Comparison of ENCODE assay signal across 16 cellular contexts in the genomic region with DNA sequence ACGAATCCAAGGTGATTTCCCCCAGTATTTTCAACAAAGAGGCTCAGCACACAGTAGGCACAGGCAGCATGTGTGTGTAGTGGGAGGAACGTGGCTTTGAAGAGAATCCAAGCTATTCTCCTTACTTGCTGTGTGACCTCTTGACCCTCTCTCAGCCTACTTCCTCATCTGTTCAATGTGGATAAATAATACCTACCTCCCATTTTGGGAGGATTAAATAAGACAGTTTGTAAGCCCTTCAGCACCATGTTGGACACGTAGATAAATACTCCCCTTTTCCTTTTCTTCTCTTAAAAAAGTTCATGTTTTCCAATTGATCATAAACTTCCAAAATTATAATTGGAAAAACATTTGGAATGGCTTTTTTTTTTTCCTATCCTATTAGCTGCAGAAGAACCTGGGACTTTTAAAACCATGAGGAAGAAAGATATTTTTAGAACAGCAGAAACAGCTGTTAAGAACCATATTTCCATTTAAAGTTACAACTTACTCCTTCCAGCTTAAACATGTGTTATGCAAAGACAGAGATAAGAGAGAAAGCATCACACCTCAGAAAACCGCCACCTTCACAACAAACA. TPM values are rescaled to one million over a fixed set of nuclear protein-coding genes. Genes with fewer than 3 reads are reported as not detected.
A peak's percentile ranks its signal among the peaks of the same experiment; 100 is the strongest.
DNase-seq lines count a peak whose midpoint lies in the region; ATAC-seq and TF ChIP-seq lines count a peak whose summit lies in the region.
"Had no signal": no experiment of that assay in that cellular context is flagged by ENCODE, and none has a peak within 500 bp of the region (broad histone marks: within the 10 kb centered on the region; RNA-seq: fewer than 3 reads in every experiment).

No MANE protein-coding gene starts in this region.

- H3K27me3 Mint-ChIP-seq in activated naive CD4-positive, alpha-beta T cell treated with anti-CD3 and anti-CD28 coated beads, Interleukin-2, amount 10 ng/mL, durations not matched to agents 7 days and 5 days, result no peaks in the 10 kb centered on the region
- H3K27me3 Mint-ChIP-seq in natural killer cell treated with Interleukin-12 subunit alpha and Interleukin-12 subunit beta and Interleukin-15 and Interleukin-18, amount 100 ng/mL, for 72 hours, result no peaks in the 10 kb centered on the region
- H3K27me3 Mint-ChIP-seq: activated naive CD8-positive, alpha-beta T cell treated with anti-CD3 and anti-CD28 coated beads, Interleukin-2, amount 10 ng/mL, durations not matched to agents 7 days and 5 days; IgD-negative memory B cell; type B pancreatic cell had no signal

- no peaks in the 10 kb centered on the region for H3K27me3 ChIP-seq in upper lobe of right lung

- H3K4me3 Mint-ChIP-seq in activated naive CD4-positive, alpha-beta T cell treated with anti-CD3 and anti-CD28 coated beads, Interleukin-2, amount 10 ng/mL, durations not matched to agents 7 days and 5 days, result no peak overlapping the region
- no peak overlapping the region for H3K4me3 Mint-ChIP-seq in natural killer cell treated with Interleukin-12 subunit alpha and Interleukin-12 subunit beta and Interleukin-15 and Interleukin-18, amount 100 ng/mL, for 72 hours
- H3K4me3 Mint-ChIP-seq: activated naive CD8-positive, alpha-beta T cell treated with anti-CD3 and anti-CD28 coated beads, Interleukin-2, amount 10 ng/mL, durations not matched to agents 7 days and 5 days; IgD-negative memory B cell; type B pancreatic cell; WTC11 had no signal

- no peaks in the 10 kb centered on the region for H3K4me1 ChIP-seq in upper lobe of right lung

- H3K27ac ChIP-seq in upper lobe of right lung, result no peak overlapping the region

- no peak for ATAC-seq in activated naive CD4-positive, alpha-beta T cell treated with anti-CD3 and anti-CD28 coated beads, Interleukin-2, amount 50 U/mL, for 72 hours
- peak; percentile 22; the same call in 1 of the 3 replicates for ATAC-seq in SK-N-SH treated with all-trans-retinoic acid at 6 μM for 48 hours
- peak; percentile 51 for ATAC-seq in upper lobe of right lung
- no peak for ATAC-seq in natural killer cell treated with Interleukin-12 subunit alpha and Interleukin-12 subunit beta and Interleukin-15 and Interleukin-18, amount 100 ng/mL, for 72 hours
- no peak for ATAC-seq in GM21515 (IDR thresholded peaks at IDR 0.05; ENCODE audit: unreplicated experiment)
- ATAC-seq: Right ventricle myocardium inferior, WTC11 had no signal

- no peak for TF ChIP-seq CTCF in upper lobe of right lung (IDR thresholded peaks at IDR 0.05)

- no peaks in the 10 kb centered on the region for H3K9me3 Mint-ChIP-seq in activated naive CD4-positive, alpha-beta T cell treated with anti-CD3 and anti-CD28 coated beads, Interleukin-2, amount 10 ng/mL, durations not matched to agents 7 days and 5 days
- H3K9me3 Mint-ChIP-seq in activated naive CD4-positive, alpha-beta T cell treated with anti-CD3 and anti-CD28 coated beads, Interleukin-2, amount 50 U/mL, for 72 hours, result peaks cover 0 to 4% of the 10 kb centered on the region in 2 donors
- H3K9me3 Mint-ChIP-seq in natural killer cell treated with Interleukin-12 subunit alpha and Interleukin-12 subunit beta and Interleukin-15 and Interleukin-18, amount 100 ng/mL, for 72 hours, result no peaks in the 10 kb centered on the region
- H3K9me3 Mint-ChIP-seq: IgD-negative memory B cell had no signal

- H3K36me3 Mint-ChIP-seq in activated naive CD4-positive, alpha-beta T cell treated with anti-CD3 and anti-CD28 coated beads, Interleukin-2, amount 10 ng/mL, durations not matched to agents 7 days and 5 days, result peaks cover 29% of the 10 kb centered on the region
- H3K36me3 Mint-ChIP-seq in activated naive CD4-positive, alpha-beta T cell treated with anti-CD3 and anti-CD28 coated beads, Interleukin-2, amount 50 U/mL, for 72 hours, result peaks cover 5 to 30% of the 10 kb centered on the region in 2 donors
- peaks cover 5% of the 10 kb centered on the region for H3K36me3 Mint-ChIP-seq in natural killer cell treated with Interleukin-12 subunit alpha and Interleukin-12 subunit beta and Interleukin-15 and Interleukin-18, amount 100 ng/mL, for 72 hours

- CTCF ChIA-PET in activated naive CD4-positive, alpha-beta T cell treated with anti-CD3 and anti-CD28 coated beads, Interleukin-2, amount 10 ng/mL, durations not matched to agents 7 days and 5 days (lab: Charles Lee), result no interaction called here

- H3K4me1 Mint-ChIP-seq in activated naive CD4-positive, alpha-beta T cell treated with anti-CD3 and anti-CD28 coated beads, Interleukin-2, amount 10 ng/mL, durations not matched to agents 7 days and 5 days, result peaks cover 11% of the 10 kb centered on the region
- H3K4me1 Mint-ChIP-seq in natural killer cell treated with Interleukin-12 subunit alpha and Interleukin-12 subunit beta and Interleukin-15 and Interleukin-18, amount 100 ng/mL, for 72 hours (ENCODE audit: low read depth in 2 of 2), result no peaks in the 10 kb centered on the region

- H3K4me3 ChIP-seq in upper lobe of right lung, result no peak overlapping the region

- peak overlapping the region; percentile 33 for H3K27ac Mint-ChIP-seq in activated naive CD4-positive, alpha-beta T cell treated with anti-CD3 and anti-CD28 coated beads, Interleukin-2, amount 10 ng/mL, durations not matched to agents 7 days and 5 days
- H3K27ac Mint-ChIP-seq in activated naive CD4-positive, alpha-beta T cell treated with anti-CD3 and anti-CD28 coated beads, Interleukin-2, amount 50 U/mL, for 72 hours, result no peak overlapping the region
- H3K27ac Mint-ChIP-seq in natural killer cell treated with Interleukin-12 subunit alpha and Interleukin-12 subunit beta and Interleukin-15 and Interleukin-18, amount 100 ng/mL, for 72 hours, result no peak overlapping the region
- H3K27ac Mint-ChIP-seq: activated naive CD8-positive, alpha-beta T cell treated with anti-CD3 and anti-CD28 coated beads, Interleukin-2, amount 10 ng/mL, durations not matched to agents 7 days and 5 days; IgD-negative memory B cell; type B pancreatic cell; WTC11 had no signal

- intact Hi-C loops in upper lobe of right lung (cut with DNase I), result no loop called here

- H3K36me3 ChIP-seq in upper lobe of right lung, result no peaks in the 10 kb centered on the region

- H3K9me3 ChIP-seq in upper lobe of right lung, result no peaks in the 10 kb centered on the region

- DNase-seq in activated naive CD4-positive, alpha-beta T cell treated with anti-CD3 and anti-CD28 coated beads, Interleukin-2, amount 10 ng/mL, durations not matched to agents 7 days and 5 days, result no peak
- no peak for DNase-seq in activated naive CD4-positive, alpha-beta T cell treated with anti-CD3 and anti-CD28 coated beads, Interleukin-2, amount 50 U/mL, for 72 hours (ENCODE audit: low spot score in 2 of 2)
- DNase-seq in fibroblast of peridontal ligament (ENCODE audit: extremely low read depth), result peak; percentile 50
- DNase-seq in upper lobe of right lung, result no peak
- no peak for DNase-seq in natural killer cell treated with Interleukin-12 subunit alpha and Interleukin-12 subunit beta and Interleukin-15 and Interleukin-18, amount 100 ng/mL, for 72 hours (ENCODE audit: low spot score)
- DNase-seq in SHP77 (lab: John Stamatoyannopoulos, UW), result no peak
- DNase-seq: activated naive CD8-positive, alpha-beta T cell treated with anti-CD3 and anti-CD28 coated beads, Interleukin-2, amount 10 ng/mL, durations not matched to agents 7 days and 5 days; NCI-H1694; NCI-H510A treated with DMSO at 0.1 percent for 48 hours; posterior cingulate gyrus had no signal

TF ChIP-seq in SK-N-SH treated with all-trans-retinoic acid at 6 μM for 48 hours, 23 proteins besides CTCF, POLR2A, EP300 and RAD21 (continues in another document):
- no peak for TF ChIP-seq TCF4 (CRISPR knock-in tag; IDR thresholded peaks at IDR 0.05; ENCODE audit: borderline replicate concordance)
- TF ChIP-seq ZNF565 (CRISPR knock-in tag; conservative IDR thresholded peaks at IDR 0.05; ENCODE audit: low read depth), result no peak
- no peak for TF ChIP-seq CREB5 (CRISPR knock-in tag; IDR thresholded peaks at IDR 0.05; ENCODE audit: low read depth)
- no peak for TF ChIP-seq ISL1 (CRISPR knock-in tag; IDR thresholded peaks at IDR 0.05)
- no peak for TF ChIP-seq SNAI2 (CRISPR knock-in tag; IDR thresholded peaks at IDR 0.05)
- no peak for TF ChIP-seq TSHZ2 (CRISPR knock-in tag; IDR thresholded peaks at IDR 0.05)
- no peak for TF ChIP-seq GLIS3 (CRISPR knock-in tag; IDR thresholded peaks at IDR 0.05)

RNA-seq across cellular contexts. Expression of gene TMEM131L, which starts 56.1 kb away (rescaled TPM):
- 10 to 100 TPM; 44.8 to 47.7 TPM for total RNA-seq in activated naive CD4-positive, alpha-beta T cell treated with anti-CD3 and anti-CD28 coated beads, Interleukin-2, amount 50 U/mL, for 72 hours
- total RNA-seq in upper lobe of right lung, result 14.1 TPM
- total RNA-seq in natural killer cell treated with Interleukin-12 subunit alpha and Interleukin-12 subunit beta and Interleukin-15 and Interleukin-18, amount 100 ng/mL, for 72 hours, result 10 to 100 TPM; 35.8 to 42.3 TPM

Comparison
In these comparisons a context has a peak if more than half of its experiments do, and no peak if none do; other contexts are left out.
1. ATAC-seq: peak in SK-N-SH treated with all-trans-retinoic acid at 6 μM for 48 hours (single experiment) and upper lobe of right lung (single experiment); none in activated naive CD4-positive, alpha-beta T cell treated with anti-CD3 and anti-CD28 coated beads, Interleukin-2, amount 50 U/mL, for 72 hours (0 of 2), natural killer cell treated with Interleukin-12 subunit alpha and Interleukin-12 subunit beta and Interleukin-15 and Interleukin-18, amount 100 ng/mL, for 72 hours (0 of 2) and GM21515 (single experiment).